ENCODE assay signal across 19 cellular contexts in the genomic region with DNA sequence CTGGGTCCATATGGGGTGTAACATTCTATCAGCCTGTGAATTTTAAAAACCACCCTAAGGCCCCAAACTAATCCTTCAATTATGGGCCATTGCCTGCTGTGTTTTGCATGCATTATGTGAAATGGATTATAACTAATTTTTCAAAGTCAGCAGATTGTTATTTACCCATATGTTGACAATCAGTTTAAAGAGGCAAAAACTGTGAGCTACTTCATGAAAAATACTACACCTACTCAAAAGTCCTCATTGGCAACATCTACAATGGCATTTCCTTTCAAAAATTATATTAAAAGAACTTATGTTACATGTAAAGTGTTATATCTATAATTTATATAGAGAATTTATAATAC. TPM values are rescaled to one million over a fixed set of nuclear protein-coding genes. Genes with fewer than 3 reads are reported as not detected.
DNase-seq lines count a peak whose midpoint lies in the region; ATAC-seq, FAIRE-seq and TF ChIP-seq lines count a peak whose summit lies in the region.
"Had no signal": no experiment of that assay in that cellular context is flagged by ENCODE, and none has a peak within 500 bp of the region (broad histone marks: within the 10 kb centered on the region; RNA-seq: fewer than 3 reads in every experiment).

No MANE protein-coding gene starts in this region.

- FAIRE-seq in endothelial cell of umbilical vein (lab: Jason Lieb, UNC) = no peak

- peak overlapping the region in 7 of 8 donors; percentile 66 to 89 (median 83) for H3K4me3 Mint-ChIP-seq in CD4-positive, alpha-beta memory T cell
- H3K4me3 Mint-ChIP-seq in T-helper 17 cell = peak overlapping the region; percentile 95

- H3K9ac ChIP-seq in BLaER1 = peak overlapping the region; percentile 58; the same call in 1 of the 2 replicates
- H3K9ac ChIP-seq in endothelial cell of umbilical vein (replicated peaks; ENCODE audit: extremely low read depth, insufficient read depth, low read length) = no peak overlapping the region

- intact Hi-C loops in CD4-positive, alpha-beta memory T cell (cut with micrococcal nuclease) = loop anchor here (2.0 to 5.0 kb wide), 2 partner anchors 32 to 50 kb away; partner anchors contain the start of gene KIF2A
- intact Hi-C loops in endothelial cell of umbilical vein (cut with micrococcal nuclease) = no loop called here

- H3K27ac ChIP-seq in BLaER1 (peak overlapping the region; percentile 68), endothelial cell of umbilical vein (ENCODE audit: insufficient read depth, low read depth, low read length) (peak overlapping the region; percentile 36), hepatocyte (no peak overlapping the region)
- H3K27ac ChIP-seq in CD4-positive, alpha-beta memory T cell (ENCODE audit: low read depth, low read length) = peak overlapping the region; percentile 57
- H3K27ac ChIP-seq: HL-60, ovary, thyroid gland had no signal

- H3K27me3 ChIP-seq in BLaER1 (no peaks in the 10 kb centered on the region), endothelial cell of umbilical vein (ENCODE audit: control insufficient read depth in 2 of 2, insufficient read depth in 2 of 2, low read length in 2 of 2) (peaks cover 2 to 3% of the 10 kb centered on the region in 2 experiments), hepatocyte (no peaks in the 10 kb centered on the region)
- no peaks in the 10 kb centered on the region for H3K27me3 ChIP-seq in CD4-positive, alpha-beta memory T cell (ENCODE audit: insufficient read depth, low read length)
- H3K27me3 ChIP-seq: ovary, thyroid gland had no signal

- no peaks in the 10 kb centered on the region for H3K27me3 Mint-ChIP-seq in CD4-positive, alpha-beta memory T cell
- no peaks in the 10 kb centered on the region for H3K27me3 Mint-ChIP-seq in T-helper 17 cell

- peak overlapping the region; percentile 74 to 99 (median 89) for H3K27ac Mint-ChIP-seq in CD4-positive, alpha-beta memory T cell
- peak overlapping the region; percentile 97 for H3K27ac Mint-ChIP-seq in T-helper 17 cell

- H2AFZ ChIP-seq in endothelial cell of umbilical vein (ENCODE audit: low read depth, low read length) (peak overlapping the region; percentile 61), hepatocyte (no peak overlapping the region)

- no TSS peak for BruUV-seq in endothelial cell of umbilical vein (replicated peaks; lab: Mats Ljungman, UMichigan)

- peaks cover 0 to 6% of the 10 kb centered on the region in 2 donors for H3K36me3 Mint-ChIP-seq in CD4-positive, alpha-beta memory T cell
- H3K36me3 Mint-ChIP-seq in T-helper 17 cell (ENCODE audit: low read depth) = no peaks in the 10 kb centered on the region

- peaks cover 61% of the 10 kb centered on the region for H3K4me1 ChIP-seq in BLaER1
- peaks cover 42% of the 10 kb centered on the region for H3K4me1 ChIP-seq in CD4-positive, alpha-beta memory T cell (ENCODE audit: insufficient read depth, low read length)
- H3K4me1 ChIP-seq in endothelial cell of umbilical vein (ENCODE audit: control insufficient read depth, extremely low read depth, insufficient read depth, low read length) = peaks cover 9% of the 10 kb centered on the region
- no peaks in the 10 kb centered on the region for H3K4me1 ChIP-seq in hepatocyte (ENCODE audit: insufficient read depth)
- H3K4me1 ChIP-seq: thyroid gland had no signal

- peaks cover 39 to 68% (median 56%) of the 10 kb centered on the region in 4 donors for H3K4me1 Mint-ChIP-seq in CD4-positive, alpha-beta memory T cell
- peaks cover 32% of the 10 kb centered on the region for H3K4me1 Mint-ChIP-seq in T-helper 17 cell

- DNase-seq in CD4-positive, alpha-beta memory T cell = no peak
- no peak for DNase-seq in T-helper 17 cell
- no peak for DNase-seq in endothelial cell of umbilical vein (ENCODE audit: low read depth, low spot score)
- DNase-seq in KG1 (lab: John Stamatoyannopoulos, UW) = no peak
- DNase-seq in HT-29 (ENCODE audit: low spot score) = no peak
- no peak for DNase-seq in hepatocyte (ENCODE audit: low spot score)
- DNase-seq: activated CD4-positive, CD25-positive, alpha-beta regulatory T cell; aorta; GOT3; Karpas-422; mucosa of descending colon; NCI-H1436; ovary; stimulated activated CD4-positive, alpha-beta T cell treated with anti-CD3 and anti-CD28 coated beads, Interleukin-4, amount 100 ng/mL, for 24 hours; stimulated activated CD8-positive, alpha-beta memory T cell treated with anti-CD3 and anti-CD28 coated beads, Interleukin-4, amount 100 ng/mL, for 48 hours; thyroid gland had no signal

- H3K9me3 ChIP-seq in BLaER1 (peaks cover 8% of the 10 kb centered on the region; the same call in 1 of the 2 replicates), T-helper 17 cell (ENCODE audit: control insufficient read depth, low read length, poor library complexity, severe bottlenecking) (no peaks in the 10 kb centered on the region), endothelial cell of umbilical vein (replicated peaks; ENCODE audit: control insufficient read depth, insufficient read depth, low read length) (no peaks in the 10 kb centered on the region), hepatocyte (ENCODE audit: low read depth) (no peaks in the 10 kb centered on the region)
- H3K9me3 ChIP-seq in CD4-positive, alpha-beta memory T cell (ENCODE audit: control insufficient read depth in 1 of 2, low read length in 2 of 2) = no peaks in the 10 kb centered on the region
- H3K9me3 ChIP-seq: mucosa of descending colon, ovary, thyroid gland had no signal

- CTCF ChIA-PET in CD4-positive, alpha-beta memory T cell (lab: Charles Lee; ENCODE audit: partially characterized antibody) = interaction anchor here (1.4 to 1.9 kb wide), 4 partner anchors 31 to 88 kb away, joined by 4 to 5 read pairs (median 4); no protein-coding TSS in a partner anchor
- CTCF ChIA-PET in endothelial cell of umbilical vein (lab: Charles Lee) = no interaction called here

- H4K20me1 ChIP-seq in BLaER1 (no peaks in the 10 kb centered on the region), endothelial cell of umbilical vein (replicated peaks; ENCODE audit: control insufficient read depth, extremely low read depth, insufficient read depth, low read length) (no peaks in the 10 kb centered on the region), hepatocyte (ENCODE audit: insufficient read depth, poor library complexity, severe bottlenecking) (no peaks in the 10 kb centered on the region)

- H3K36me3 ChIP-seq in BLaER1 (no peaks in the 10 kb centered on the region), endothelial cell of umbilical vein (ENCODE audit: control insufficient read depth in 2 of 2, extremely low read depth in 1 of 2, insufficient read depth in 2 of 2, low read length in 2 of 2) (no peaks in the 10 kb centered on the region), hepatocyte (replicated peaks; ENCODE audit: insufficient read depth, low read depth) (no peaks in the 10 kb centered on the region)
- H3K36me3 ChIP-seq in CD4-positive, alpha-beta memory T cell (ENCODE audit: insufficient read depth, low read length) = no peaks in the 10 kb centered on the region
- H3K36me3 ChIP-seq: ovary, thyroid gland had no signal

- TF ChIP-seq CTCF in endothelial cell of umbilical vein (IDR thresholded peaks at IDR 0.05; ENCODE audit: extremely low read depth in 1 of 2, insufficient read depth in 1 of 2, low read depth in 1 of 2, low read length in 2 of 2) = no peak
- TF ChIP-seq CTCF in hepatocyte (IDR thresholded peaks at IDR 0.05; ENCODE audit: poor library complexity) = no peak

- H3K79me2 ChIP-seq in endothelial cell of umbilical vein (ENCODE audit: control insufficient read depth, insufficient read depth, low read length) = no peaks in the 10 kb centered on the region
- H3K79me2 ChIP-seq in hepatocyte = no peaks in the 10 kb centered on the region

- no peak for ATAC-seq in T-helper 17 cell
- ATAC-seq: Right ventricle myocardium inferior had no signal

- H3K9me1 ChIP-seq in endothelial cell of umbilical vein (replicated peaks; ENCODE audit: control insufficient read depth, extremely low read depth, insufficient read depth, low read length) = no peaks in the 10 kb centered on the region

- H3K4me2 ChIP-seq in BLaER1 = peak overlapping the region; percentile 77
- peak overlapping the region; percentile 42 for H3K4me2 ChIP-seq in endothelial cell of umbilical vein (ENCODE audit: insufficient read depth, low read length)
- no peak overlapping the region for H3K4me2 ChIP-seq in hepatocyte

- dilution Hi-C loops in endothelial cell of umbilical vein (cut with MboI; ENCODE audit: extremely low pct_ligation_motif_present, low sequenced_read_pairs) = no loop called here

- POLR2A ChIA-PET in CD4-positive, alpha-beta memory T cell (lab: Charles Lee; ENCODE audit: partially characterized antibody) = interaction anchor here (1.0 to 2.6 kb wide), 3 partner anchors 13 to 48 kb away, joined by 3 to 17 read pairs (median 3); partner anchors contain the start of gene KIF2A
- POLR2A ChIA-PET in endothelial cell of umbilical vein (lab: Charles Lee) = no interaction called here

- no peaks in the 10 kb centered on the region for H3K9me2 ChIP-seq in hepatocyte (replicated peaks; ENCODE audit: insufficient read depth)

- H3K9me3 Mint-ChIP-seq in CD4-positive, alpha-beta memory T cell = peaks cover 0 to 4% (median 0%) of the 10 kb centered on the region in 8 donors

- no peak for TF ChIP-seq POLR2A in endothelial cell of umbilical vein (IDR thresholded peaks at IDR 0.05; ENCODE audit: low read depth, low read length)

- no peak overlapping the region; the same call in 1 of the 2 replicates for H3K4me3 ChIP-seq in BLaER1
- H3K4me3 ChIP-seq in CD4-positive, alpha-beta memory T cell (ENCODE audit: low read length in 2 of 2) = no peak overlapping the region
- no peak overlapping the region for H3K4me3 ChIP-seq in endothelial cell of umbilical vein (replicated peaks in 1 of 3; ENCODE audit: insufficient read depth in 1 of 3, low read depth in 1 of 3, low read length in 3 of 3)
- H3K4me3 ChIP-seq in hepatocyte = no peak overlapping the region
- H3K4me3 ChIP-seq: mucosa of descending colon, ovary, thyroid gland had no signal

RNA-seq across cellular contexts. Expression of gene KIF2A, which starts 49.0 kb away (rescaled TPM):
- total RNA-seq in CD4-positive, alpha-beta memory T cell = 100 to 1,000 TPM; 151 to 157 TPM
- 100 to 1,000 TPM; 133 to 158 TPM for polyA plus RNA-seq in CD4-positive, alpha-beta memory T cell
- total RNA-seq in T-helper 17 cell = 100 to 1,000 TPM in 1 of 2 donors, 10 to 100 TPM in 1; 93.5 to 158 TPM
- 57.7 and 65.1 TPM in 2 replicates for total RNA-seq in endothelial cell of umbilical vein
- 11.7 and 17.1 TPM in 2 replicates for polyA plus RNA-seq in endothelial cell of umbilical vein
- polyA plus RNA-seq in endothelial cell of umbilical vein (2011; cell fraction: cytosol; rRNA removed) = 28.4 and 29.1 TPM in 2 replicates
- 34.3 and 34.4 TPM in 2 replicates for polyA plus RNA-seq in endothelial cell of umbilical vein (2011; cell fraction: nucleus; rRNA removed)
- polyA plus RNA-seq in endothelial cell of umbilical vein (2012) = 39.1 and 55.2 TPM in 2 replicates
- 30.2 and 36.5 TPM in 2 replicates for polyA minus RNA-seq in endothelial cell of umbilical vein
- 33.2 TPM for polyA minus RNA-seq in endothelial cell of umbilical vein (2011; cell fraction: cytosol; rRNA and poly(A)+ RNA removed)
- 26.1 and 37.7 TPM in 2 replicates for polyA minus RNA-seq in endothelial cell of umbilical vein (2011; cell fraction: nucleus; rRNA and poly(A)+ RNA removed)
- 14.9 and 15.4 TPM in 2 replicates for total RNA-seq in HT-29 (2014; rRNA removed; shearing (Covaris generic))
- total RNA-seq in hepatocyte = 46.9 and 60.5 TPM in 2 replicates
- 28.3 and 35.2 TPM in 2 replicates for polyA plus RNA-seq in hepatocyte
